1 cellular context compared by ENCODE assay signal in genomic region chr11:27468643-27469332, GRCh38.
TF ChIP-seq lines count a peak whose summit lies in the region.

No MANE protein-coding gene starts in this region.

TF ChIP-seq in SK-N-SH, 30 proteins besides CTCF, POLR2A, EP300 and RAD21:
- TF ChIP-seq NFIC (IDR thresholded peaks at IDR 0.05; ENCODE audit: borderline replicate concordance): no peak
- TF ChIP-seq USF2 (IDR thresholded peaks at IDR 0.05; ENCODE audit: borderline replicate concordance, low read depth, low read length): no peak
- no peak for TF ChIP-seq NRF1 (IDR thresholded peaks at IDR 0.05; ENCODE audit: low read depth, low read length)
- no peak for TF ChIP-seq SMC3 (IDR thresholded peaks at IDR 0.05; ENCODE audit: low read depth, low read length)
- no peak for TF ChIP-seq USF1 (IDR thresholded peaks at IDR 0.05; ENCODE audit: borderline replicate concordance, low read depth)
- TF ChIP-seq MXI1 (IDR thresholded peaks at IDR 0.05; ENCODE audit: low read depth, low read length): no peak
- no peak for TF ChIP-seq FOXJ3 (CRISPR knock-in tag; IDR thresholded peaks at IDR 0.05)
- no peak for TF ChIP-seq MEF2A (IDR thresholded peaks at IDR 0.05; ENCODE audit: borderline replicate concordance, low read depth)
- no peak for TF ChIP-seq IRF3 (IDR thresholded peaks at IDR 0.05; ENCODE audit: low read depth, low read length)
- TF ChIP-seq GABPA (IDR thresholded peaks at IDR 0.05; ENCODE audit: low read depth): no peak
- TF ChIP-seq POLR2AphosphoS5 (IDR thresholded peaks at IDR 0.05; ENCODE audit: low read depth, low read length): no peak
- TF ChIP-seq EZH2phosphoT487 (IDR thresholded peaks at IDR 0.05; ENCODE audit: borderline replicate concordance, low read depth): no peak
- TF ChIP-seq ELF1 (IDR thresholded peaks at IDR 0.05): no peak
- TF ChIP-seq JUND (IDR thresholded peaks at IDR 0.05): no peak
TF ChIP-seq in SK-N-SH: peak in this region for 0.
